ENCODE assay signal across 15 cellular contexts in genomic region chr5:53422539-53422938, GRCh38. TPM values are rescaled to one million over a fixed set of nuclear protein-coding genes. Genes with fewer than 3 reads are reported as not detected.
DNase-seq lines count a peak whose midpoint lies in the region; ATAC-seq, FAIRE-seq and TF ChIP-seq lines count a peak whose summit lies in the region.
"Had no signal": no experiment of that assay in that cellular context is flagged by ENCODE, and none has a peak within 500 bp of the region (broad histone marks: within the 10 kb centered on the region; RNA-seq: fewer than 3 reads in every experiment).

No MANE protein-coding gene starts in this region.

- intact Hi-C loops in left lung (cut with DNase I): no loop called here

- FAIRE-seq in bronchial epithelial cell (lab: Jason Lieb, UNC): peak; percentile 86

- no peak overlapping the region for H3K4me3 ChIP-seq in AG04449 (ENCODE audit: low read depth, low read length)
- H3K4me3 ChIP-seq in bronchial epithelial cell (ENCODE audit: low read depth, low read length): no peak overlapping the region
- no peak overlapping the region for H3K4me3 ChIP-seq in left lung
- H3K4me3 ChIP-seq: spleen had no signal

- no peaks in the 10 kb centered on the region for H3K4me1 ChIP-seq in left lung
- H3K4me1 ChIP-seq: spleen had no signal

- no peaks in the 10 kb centered on the region for H3K9me3 ChIP-seq in left lung
- H3K9me3 ChIP-seq: spleen had no signal

- H3K27ac ChIP-seq in left lung: no peak overlapping the region
- H3K27ac ChIP-seq: spleen had no signal

- H3K27me3 ChIP-seq in bronchial epithelial cell (ENCODE audit: control insufficient read depth, insufficient read depth, low read length): no peaks in the 10 kb centered on the region
- no peaks in the 10 kb centered on the region for H3K27me3 ChIP-seq in left lung
- H3K27me3 ChIP-seq: spleen had no signal

- H3K36me3 ChIP-seq in bronchial epithelial cell (ENCODE audit: control insufficient read depth, insufficient read depth, low read length) (no peaks in the 10 kb centered on the region), left lung (no peaks in the 10 kb centered on the region)
- H3K36me3 ChIP-seq: spleen had no signal

- CTCF ChIA-PET in AG04449 (lab: Yijun Ruan, JAX): interaction anchor here (0.6 to 1.6 kb wide), 5 partner anchors 8 to 252 kb away, joined by 3 to 7 read pairs (median 6); no protein-coding TSS in a partner anchor

- peak; percentile 74 for DNase-seq in AG04449 (ENCODE audit: low read depth, low spot score)
- DNase-seq in bronchial epithelial cell (ENCODE audit: low read depth): peak; percentile 83
- DNase-seq in left lung: no peak
- no peak for DNase-seq in effector CD4-positive, alpha-beta T cell
- DNase-seq in iPS-NIHi7 (ENCODE audit: extremely low spot score): no peak
- DNase-seq in NCI-H1417 treated with DMSO at 0.1 percent for 48 hours (lab: John Stamatoyannopoulos, UW): no peak
- DNase-seq in activated CD4-positive, CD25-positive, alpha-beta regulatory T cell treated with anti-CD3 and anti-CD28 coated beads, Interleukin-2, amount 50 U/mL, for 72 hours: no peak
- DNase-seq: activated CD8-positive, alpha-beta memory T cell treated with anti-CD3 and anti-CD28 coated beads, Interleukin-2, amount 50 U/mL, for 48 hours; NCI-H1092; NCI-H446; occipital lobe; OCI-M1; spleen had no signal

- ATAC-seq in HG02852 (IDR thresholded peaks at IDR 0.05; ENCODE audit: unreplicated experiment): peak; percentile 57
- ATAC-seq in left lung: peak; percentile 47
- ATAC-seq: activated naive CD4-positive, alpha-beta T cell treated with anti-CD3 and anti-CD28 coated beads, Interleukin-2, amount 50 U/mL, for 72 hours had no signal

- POLR2A ChIA-PET in AG04449 (lab: Yijun Ruan, JAX): no interaction called here

- TF ChIP-seq CTCF in AG04449 (IDR thresholded peaks at IDR 0.05; ENCODE audit: insufficient read depth, low read length, missing control alignments): no peak
- no peak for TF ChIP-seq CTCF in bronchial epithelial cell (IDR thresholded peaks at IDR 0.05; ENCODE audit: insufficient read depth, low read length, severe bottlenecking)
- no peak for TF ChIP-seq CTCF in left lung (IDR thresholded peaks at IDR 0.05)

RNA-seq across cellular contexts. Expression of gene FST, which starts 57.9 kb away (rescaled TPM):
- total RNA-seq in bronchial epithelial cell (12.8 and 85.0 TPM in 2 replicates), left lung (1 to 10 TPM; 2.1 to 3.7 TPM)

Comparison
In these comparisons a context has a peak if more than half of its experiments do, and no peak if none do; other contexts are left out.
1. DNase-seq: peak in AG04449 (single experiment) and bronchial epithelial cell (single experiment); none in left lung (0 of 2), effector CD4-positive, alpha-beta T cell (single experiment), iPS-NIHi7 (single experiment), NCI-H1417 treated with DMSO at 0.1 percent for 48 hours (single experiment) and activated CD4-positive, CD25-positive, alpha-beta regulatory T cell treated with anti-CD3 and anti-CD28 coated beads, Interleukin-2, amount 50 U/mL, for 72 hours (single experiment).